15 cellular contexts compared by ENCODE assay signal in the genomic region with DNA sequence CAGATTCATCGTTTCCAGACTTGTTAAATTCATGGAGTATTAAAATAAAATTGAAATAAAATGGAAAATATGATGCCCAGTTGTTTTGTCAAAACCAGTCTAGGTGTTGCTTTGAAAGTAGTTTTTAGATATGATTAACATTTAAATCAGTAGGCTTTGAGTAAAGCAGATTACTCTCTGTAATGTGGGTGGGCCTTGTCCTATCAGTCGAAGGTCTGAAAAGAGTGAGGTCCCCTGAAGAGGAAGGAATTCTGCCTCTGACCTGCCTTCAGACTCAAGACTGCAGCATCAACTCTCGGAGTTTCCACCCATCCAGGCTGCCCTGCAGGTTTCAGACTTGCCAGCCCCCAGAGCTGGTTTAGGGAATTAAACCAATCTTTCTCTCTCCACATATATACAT. TPM values are rescaled to one million over a fixed set of nuclear protein-coding genes. Genes with fewer than 3 reads are reported as not detected.
A peak's percentile ranks its signal among the peaks of the same experiment; 100 is the strongest.
DNase-seq lines count a peak whose midpoint lies in the region; ATAC-seq and TF ChIP-seq lines count a peak whose summit lies in the region.
"Had no signal": no experiment of that assay in that cellular context is flagged by ENCODE, and none has a peak within 500 bp of the region (broad histone marks: within the 10 kb centered on the region; RNA-seq: fewer than 3 reads in every experiment).

No MANE protein-coding gene starts in this region.

- H3K36me3 ChIP-seq in CD8-positive, alpha-beta memory T cell (ENCODE audit: insufficient read depth, low read length): no peaks in the 10 kb centered on the region

- POLR2A ChIA-PET in CD8-positive, alpha-beta memory T cell (lab: Charles Lee): interaction anchor here (0.9 to 5.8 kb wide), 5 partner anchors 8 to 35 kb away, joined by 4 to 53 read pairs (median 7); a partner anchor contains a TSS
- POLR2A ChIA-PET in T-cell (lab: Charles Lee): interaction anchor here (0.6 to 3.9 kb wide), 4 partner anchors 15 to 97 kb away, joined by 5 to 22 read pairs (median 8); a partner anchor contains a TSS

- H3K27ac ChIP-seq in CD8-positive, alpha-beta memory T cell (ENCODE audit: low read depth, low read length): no peak overlapping the region
- H3K27ac ChIP-seq in right cardiac atrium (ENCODE audit: low read length): no peak overlapping the region
- H3K27ac ChIP-seq: SJCRH30 had no signal

- CTCF ChIA-PET in CD8-positive, alpha-beta memory T cell (lab: Charles Lee): interaction anchor here (0.8 to 2.8 kb wide), 5 partner anchors 8 to 47 kb away, joined by 3 to 11 read pairs (median 5); no protein-coding TSS in a partner anchor
- CTCF ChIA-PET in T-cell (lab: Charles Lee): interaction anchor here (0.6 to 1.5 kb wide), 4 partner anchors 15 to 37 kb away, joined by 3 to 8 read pairs (median 4); no protein-coding TSS in a partner anchor

- H3K4me3 Mint-ChIP-seq in CD14-positive monocyte (no peak overlapping the region), T-cell (peak overlapping the region in 1 of 3 donors; percentile 64)
- H3K4me3 Mint-ChIP-seq in CD8-positive, alpha-beta memory T cell: peak overlapping the region in 6 of 7 donors; percentile 83 to 88 (median 86)
- peak overlapping the region; percentile 68 to 83 for H3K4me3 Mint-ChIP-seq in effector memory CD8-positive, alpha-beta T cell

- ATAC-seq in T-cell (replicated peaks in 1 of 4) (no peak), right cardiac atrium (no peak), HG03521 (IDR thresholded peaks at IDR 0.05; ENCODE audit: unreplicated experiment) (no peak)
- ATAC-seq in effector memory CD8-positive, alpha-beta T cell (replicated peaks): no peak
- ATAC-seq: heart left ventricle had no signal

- H3K4me1 Mint-ChIP-seq in CD14-positive monocyte (peaks cover 91% of the 10 kb centered on the region), T-cell (peaks cover 86 to 92% (median 87%) of the 10 kb centered on the region in 3 donors)
- H3K4me1 Mint-ChIP-seq in CD8-positive, alpha-beta memory T cell: peaks cover 87 to 94% (median 90%) of the 10 kb centered on the region in 3 donors
- H3K4me1 Mint-ChIP-seq in effector memory CD8-positive, alpha-beta T cell (ENCODE audit: low read depth in 2 of 2): peaks cover 69 to 78% of the 10 kb centered on the region in 2 donors

- H3K36me3 Mint-ChIP-seq in CD14-positive monocyte (peaks cover 15 to 17% of the 10 kb centered on the region in 2 donors), T-cell (peaks cover 21% of the 10 kb centered on the region)
- peaks cover 13 to 22% (median 15%) of the 10 kb centered on the region in 3 donors for H3K36me3 Mint-ChIP-seq in CD8-positive, alpha-beta memory T cell
- H3K36me3 Mint-ChIP-seq in effector memory CD8-positive, alpha-beta T cell (ENCODE audit: insufficient read depth): peaks cover 16% of the 10 kb centered on the region

- H3K27me3 Mint-ChIP-seq in CD14-positive monocyte (ENCODE audit: low read depth in 3 of 3) (peaks cover 0 to 6% (median 0%) of the 10 kb centered on the region in 3 donors), T-cell (no peaks in the 10 kb centered on the region)
- no peaks in the 10 kb centered on the region for H3K27me3 Mint-ChIP-seq in CD8-positive, alpha-beta memory T cell
- no peaks in the 10 kb centered on the region for H3K27me3 Mint-ChIP-seq in effector memory CD8-positive, alpha-beta T cell
- H3K27me3 Mint-ChIP-seq: memory B cell had no signal

- peak overlapping the region; percentile 37 for H3K4me3 ChIP-seq in CD8-positive, alpha-beta memory T cell (ENCODE audit: low read length)
- no peak overlapping the region for H3K4me3 ChIP-seq in right cardiac atrium (ENCODE audit: low read length)
- H3K4me3 ChIP-seq: SJCRH30 had no signal

- intact Hi-C loops in CD14-positive monocyte (cut with micrococcal nuclease): loop anchor here in 1 of 2 donors (5.0 to 10.0 kb wide), 2 partner anchors 34 to 168 kb away; a partner anchor contains a TSS
- intact Hi-C loops in right cardiac atrium (cut with DNase I): no loop called here

- peak overlapping the region in 5 of 7 donors; percentile 31 to 89 (median 86) for H3K27ac Mint-ChIP-seq in CD14-positive monocyte
- peak overlapping the region; percentile 79 to 98 (median 91) for H3K27ac Mint-ChIP-seq in CD8-positive, alpha-beta memory T cell
- peak overlapping the region; percentile 92 to 94 for H3K27ac Mint-ChIP-seq in T-cell
- peak overlapping the region; percentile 62 to 93 for H3K27ac Mint-ChIP-seq in effector memory CD8-positive, alpha-beta T cell

- no peak for TF ChIP-seq CTCF in CD14-positive monocyte (IDR thresholded peaks at IDR 0.05)

- no peaks in the 10 kb centered on the region for H3K27me3 ChIP-seq in CD8-positive, alpha-beta memory T cell (ENCODE audit: insufficient read depth, low read length, poor library complexity, severe bottlenecking)
- no peaks in the 10 kb centered on the region for H3K27me3 ChIP-seq in right cardiac atrium (ENCODE audit: control insufficient read depth, insufficient read depth)
- H3K27me3 ChIP-seq: heart left ventricle, SJCRH30 had no signal

- H3K9me3 Mint-ChIP-seq in CD14-positive monocyte (no peaks in the 10 kb centered on the region), T-cell (peaks cover 0 to 6% (median 0%) of the 10 kb centered on the region in 3 donors)
- no peaks in the 10 kb centered on the region for H3K9me3 Mint-ChIP-seq in CD8-positive, alpha-beta memory T cell
- H3K9me3 Mint-ChIP-seq in effector memory CD8-positive, alpha-beta T cell: no peaks in the 10 kb centered on the region
- H3K9me3 Mint-ChIP-seq: memory B cell had no signal

- H3K4me1 ChIP-seq in CD8-positive, alpha-beta memory T cell (ENCODE audit: insufficient read depth, low read length): peaks cover 86% of the 10 kb centered on the region
- no peaks in the 10 kb centered on the region for H3K4me1 ChIP-seq in right cardiac atrium (ENCODE audit: control insufficient read depth, insufficient read depth, low read length)
- H3K4me1 ChIP-seq: SJCRH30 had no signal

- DNase-seq in CD14-positive monocyte (ENCODE audit: low spot score) (no peak), T-cell (no peak), DMS 273 treated with DMSO at 0.1 percent for 48 hours (lab: John Stamatoyannopoulos, UW) (no peak), right cardiac atrium (no peak)
- DNase-seq in CD8-positive, alpha-beta memory T cell: no peak
- no peak for DNase-seq in effector memory CD8-positive, alpha-beta T cell
- DNase-seq: activated CD8-positive, alpha-beta memory T cell treated with anti-CD3 and anti-CD28 coated beads for 24 hours; effector CD4-positive, alpha-beta T cell; heart left ventricle; NCI-H2029; NCI-H510A; OCI-M1; SJCRH30 had no signal

- H3K9me3 ChIP-seq in CD8-positive, alpha-beta memory T cell (ENCODE audit: low read length): no peaks in the 10 kb centered on the region
- H3K9me3 ChIP-seq in right cardiac atrium (ENCODE audit: control insufficient read depth, low read length): no peaks in the 10 kb centered on the region
- H3K9me3 ChIP-seq: SJCRH30 had no signal

- WGBS in right cardiac atrium: 95% methylated on average over 3 of the region's 3 CpGs

RNA-seq across cellular contexts. Expression of a gene that starts 36.2 kb away (rescaled TPM):
- polyA plus RNA-seq in CD14-positive monocyte (10 to 100 TPM; 18.9 to 22.3 TPM), right cardiac atrium (3.6 TPM)
- 10 to 100 TPM; 39.6 to 42.8 TPM for total RNA-seq in CD8-positive, alpha-beta memory T cell
- 54.1 TPM for polyA plus RNA-seq in CD8-positive, alpha-beta memory T cell
- total RNA-seq in T-cell (10 to 100 TPM; 41.1 to 52.6 (median 48.5) TPM), right cardiac atrium (10 to 100 TPM in 1 of 4 donors, 1 to 10 TPM in 3; 8.8 to 11.7 (median 9.8) TPM)

Comparison
In these comparisons a context has a peak if more than half of its experiments do, and no peak if none do; other contexts are left out.
1. H3K4me3 Mint-ChIP-seq: peak in CD8-positive, alpha-beta memory T cell (6 of 7) and effector memory CD8-positive, alpha-beta T cell (2 of 2); none in CD14-positive monocyte (0 of 2).
2. Peak in every context shown above with its lines, with median percentiles within 50 percentile points of each other: H3K27ac Mint-ChIP-seq.